Comparison of ENCODE assay signal across 11 cellular contexts in genomic region chr4:55503164-55503563, GRCh38. TPM values are rescaled to one million over a fixed set of nuclear protein-coding genes. Genes with fewer than 3 reads are reported as not detected.
DNase-seq lines count a peak whose midpoint lies in the region; ATAC-seq, FAIRE-seq and TF ChIP-seq lines count a peak whose summit lies in the region.
"Had no signal": no experiment of that assay in that cellular context is flagged by ENCODE, and none has a peak within 500 bp of the region (broad histone marks: within the 10 kb centered on the region; RNA-seq: fewer than 3 reads in every experiment).

No MANE protein-coding gene starts in this region.

- in situ Hi-C loops in K562 (cut with MboI), result no loop called here

- no peak overlapping the region for H3K4me3 ChIP-seq in AG10803 (ENCODE audit: low read length)
- H3K4me3 ChIP-seq in K562, result no peak overlapping the region
- H3K4me3 ChIP-seq: left ventricle myocardium inferior had no signal

- no peak for FAIRE-seq in K562 (lab: Jason Lieb, UNC)

- no peak for TF ChIP-seq RAD21 in K562 (CRISPR knock-in tag; conservative IDR thresholded peaks at IDR 0.05 in 1 of 2, IDR thresholded peaks at IDR 0.05 in 1 of 2)

- TF ChIP-seq CTCF in AG10803 (conservative IDR thresholded peaks at IDR 0.05; ENCODE audit: low read length) (no peak), K562 (IDR thresholded peaks at IDR 0.05 in 2 of 3, conservative IDR thresholded peaks at IDR 0.05 in 1 of 3; ENCODE audit: insufficient read depth in 2 of 3, low read depth in 1 of 3, low read length in 3 of 3) (no peak)

- H3K9me1 ChIP-seq in K562 (ENCODE audit: control insufficient read depth, insufficient read depth, low read length), result no peaks in the 10 kb centered on the region

- intact Hi-C loops in K562 (cut with micrococcal nuclease), result no loop called here

- peaks cover 43% of the 10 kb centered on the region for H3K79me2 ChIP-seq in K562 (ENCODE audit: control insufficient read depth, insufficient read depth, low read length)

- ATAC-seq in K562, result no peak
- ATAC-seq in HG02642 (IDR thresholded peaks at IDR 0.05; ENCODE audit: poor library complexity, unreplicated experiment), result no peak

- H4K20me1 ChIP-seq in K562 (replicated peaks; ENCODE audit: control insufficient read depth, insufficient read depth, low read length), result no peaks in the 10 kb centered on the region

- no peaks in the 10 kb centered on the region for H3K9me3 ChIP-seq in K562 (replicated peaks; ENCODE audit: control insufficient read depth, insufficient read depth, low read depth, low read length)
- H3K9me3 ChIP-seq: left ventricle myocardium inferior had no signal

- peak; percentile 59 for DNase-seq in AG10803 (ENCODE audit: low read depth)
- DNase-seq in HS-5 (ENCODE audit: low read depth), result peak; percentile 49
- peak; percentile 13 to 21 (median 17) for DNase-seq in K562 (ENCODE audit: extremely low read depth in 1 of 4, low spot score in 3 of 4)
- peak; percentile 7 to 61 for DNase-seq in lung microvascular endothelial cell (ENCODE audit: low read depth in 2 of 2)
- no peak for DNase-seq in SW480 (ENCODE audit: low spot score)
- DNase-seq in GM19240 (ENCODE audit: insufficient read length, low spot score), result no peak
- DNase-seq in stimulated activated CD4-positive, alpha-beta T cell treated with anti-CD3 and anti-CD28 coated beads, Interleukin-4, amount 100 ng/mL, for 24 hours, result no peak
- DNase-seq: CD4-positive, alpha-beta memory T cell; left ventricle myocardium inferior had no signal

- BruUV-seq in K562 (replicated peaks; lab: Mats Ljungman, UMichigan), result no TSS peak

- no peaks in the 10 kb centered on the region for H3K27me3 ChIP-seq in K562 (ENCODE audit: control insufficient read depth in 2 of 2, insufficient read depth in 2 of 2, low read length in 2 of 2)

- no peak overlapping the region for H2AFZ ChIP-seq in K562 (ENCODE audit: low read depth, low read length)
- H2AFZ ChIP-seq: parathyroid adenoma had no signal

- TF ChIP-seq EP300 in K562 (IDR thresholded peaks at IDR 0.05; ENCODE audit: low read length), result no peak

- peaks cover 15% of the 10 kb centered on the region for H3K36me3 ChIP-seq in K562 (ENCODE audit: control insufficient read depth, insufficient read depth, low read length)
- H3K36me3 ChIP-seq: left ventricle myocardium inferior had no signal

- H3K4me2 ChIP-seq in K562 (ENCODE audit: insufficient read depth, low read length), result no peak overlapping the region

- H3K4me1 ChIP-seq in K562 (replicated peaks in 1 of 2; ENCODE audit: control insufficient read depth in 2 of 2, insufficient read depth in 2 of 2, low read length in 2 of 2), result peaks cover 4 to 18% of the 10 kb centered on the region in 2 experiments; a peak in 3 of 5 replicates
- H3K4me1 ChIP-seq: parathyroid adenoma had no signal

- no peak for TF ChIP-seq POLR2A in K562 (conservative IDR thresholded peaks at IDR 0.05)

- H3K27ac ChIP-seq in K562 (ENCODE audit: extremely low read depth, low read depth, low read length), result peak overlapping the region; percentile 54; the same call in 1 of the 3 replicates
- H3K27ac ChIP-seq: left ventricle myocardium inferior, parathyroid adenoma had no signal

- POLR2A ChIA-PET in K562 (lab: Yijun Ruan, JAX), result no interaction called here

- WGBS in K562 (ENCODE audit: insufficient coverage, low coverage, missing lambda C conversion rate), result 59% methylated on average over 2 of the region's 2 CpGs

- H3K9ac ChIP-seq in K562 (ENCODE audit: insufficient read depth in 1 of 2, low read depth in 2 of 2, low read length in 2 of 2), result no peak overlapping the region
- H3K9ac ChIP-seq: parathyroid adenoma had no signal

- CTCF ChIA-PET in K562 (lab: Yijun Ruan, JAX; ENCODE audit: low intra/inter-chr PET ratio), result no interaction called here

TF ChIP-seq in K562, 482 proteins besides CTCF, POLR2A, EP300 and RAD21 (continues in another document):
- TF ChIP-seq FOSL1 (tag; conservative IDR thresholded peaks at IDR 0.05) (peak; percentile 90), FOS (IDR thresholded peaks at IDR 0.05; ENCODE audit: extremely low read depth, insufficient read length) (peak; percentile 24), SIX5 (IDR thresholded peaks at IDR 0.05; ENCODE audit: borderline replicate concordance in 1 of 2, insufficient read depth in 1 of 2, low read depth in 1 of 2, low read length in 2 of 2) (no peak), MYBL2 (IDR thresholded peaks at IDR 0.05; ENCODE audit: low read depth) (peak; percentile 83), MYBL2 (CRISPR knock-in tag; IDR thresholded peaks at IDR 0.05; ENCODE audit: borderline replicate concordance) (no peak), ARID1B (IDR thresholded peaks at IDR 0.05) (peak; percentile 58), JUNB (CRISPR knock-in tag; conservative IDR thresholded peaks at IDR 0.05) (peak; percentile 56; the same call in 1 of the 2 replicates), DDX20 (tag; IDR thresholded peaks at IDR 0.05; ENCODE audit: low read depth) (no peak), CHAMP1 (IDR thresholded peaks at IDR 0.05) (peak; percentile 48; the same call in 1 of the 2 replicates), SMARCA4 (IDR thresholded peaks at IDR 0.05) (peak; percentile 59), JUN (IDR thresholded peaks at IDR 0.05; ENCODE audit: borderline replicate concordance, low read depth, low read length) (peak; percentile 63; the same call in 1 of the 2 replicates), JUN (CRISPR knock-in tag; IDR thresholded peaks at IDR 0.05; ENCODE audit: borderline replicate concordance) (no peak), NFE2L1 (tag; IDR thresholded peaks at IDR 0.05; ENCODE audit: borderline replicate concordance, low read depth) (no peak), SMARCE1 (IDR thresholded peaks at IDR 0.05) (peak; percentile 39; the same call in 1 of the 2 replicates), MEF2A (IDR thresholded peaks at IDR 0.05; ENCODE audit: control insufficient read depth, low read depth, low read length) (peak; percentile 72; the same call in 1 of the 2 replicates)

RNA-seq across cellular contexts. Expression of gene CLOCK, which starts 43.5 kb away (rescaled TPM):
- 19.0 and 56.6 TPM in 2 replicates for total RNA-seq in K562 (2011; cell fraction: chromatin; rRNA removed; ENCODE audit: low replicate concordance)
- 11.3 and 13.7 TPM in 2 replicates for total RNA-seq in K562 (2011; cell fraction: nucleolus; rRNA removed)
- 21.7 and 34.1 TPM in 2 replicates for total RNA-seq in K562 (2011; cell fraction: nucleoplasm; rRNA removed)
- total RNA-seq in K562 (2014; rRNA removed) (7.6 and 8.1 TPM in 2 replicates), K562 (2014; rRNA removed; fragmentation: Illumina TruSeq; extraction: Trizol) (13.0 and 13.1 TPM in 2 replicates), K562 (2015; rRNA removed; fragmentation: Illumina TruSeq; extraction: Trizol) (13.4 and 14.4 TPM in 2 replicates), K562 (2021) (10.4 and 11.1 TPM in 2 replicates), lung microvascular endothelial cell (14.2 and 17.1 TPM in 2 replicates)
- polyA plus RNA-seq in K562 (2011; rRNA removed) (11.5 and 12.8 TPM in 2 replicates), K562 (2014; fragmentation: Illumina TruSeq; extraction: Trizol) (7.5 and 9.4 TPM in 2 replicates), K562 (2014; fragmentation: Nextera tagmentation; extraction: Ambion mirVana) (1 to 10 TPM; 3.7 to 4.5 TPM), K562 (2014; rRNA removed) (7.3 and 10.1 TPM in 2 replicates)
- polyA plus RNA-seq in K562 (2011; cell fraction: cytosol; rRNA removed), result 5.6 and 5.9 TPM in 2 replicates
- 20.8 and 20.9 TPM in 2 replicates for polyA plus RNA-seq in K562 (2011; cell fraction: nucleus; rRNA removed)
- polyA plus RNA-seq in K562 (2012), result 6.8 and 8.2 TPM in 2 replicates
- 26.4 and 36.7 TPM in 2 replicates for polyA minus RNA-seq in K562 (2011; rRNA and poly(A)+ RNA removed)
- 7.6 and 15.2 TPM in 2 replicates for polyA minus RNA-seq in K562 (2011; cell fraction: cytosol; rRNA and poly(A)+ RNA removed)
- polyA minus RNA-seq in K562 (2011; cell fraction: nucleus; rRNA and poly(A)+ RNA removed), result 24.5 and 39.3 TPM in 2 replicates

Comparison
In these comparisons a context has a peak if more than half of its experiments do, and no peak if none do; other contexts are left out.
1. DNase-seq: peak in AG10803 (single experiment), HS-5 (single experiment), K562 (4 of 4) and lung microvascular endothelial cell (2 of 2); none in SW480 (single experiment), GM19240 (single experiment) and stimulated activated CD4-positive, alpha-beta T cell treated with anti-CD3 and anti-CD28 coated beads, Interleukin-4, amount 100 ng/mL, for 24 hours (single experiment).